ENCODE assay signal across 22 cellular contexts in the genomic region with DNA sequence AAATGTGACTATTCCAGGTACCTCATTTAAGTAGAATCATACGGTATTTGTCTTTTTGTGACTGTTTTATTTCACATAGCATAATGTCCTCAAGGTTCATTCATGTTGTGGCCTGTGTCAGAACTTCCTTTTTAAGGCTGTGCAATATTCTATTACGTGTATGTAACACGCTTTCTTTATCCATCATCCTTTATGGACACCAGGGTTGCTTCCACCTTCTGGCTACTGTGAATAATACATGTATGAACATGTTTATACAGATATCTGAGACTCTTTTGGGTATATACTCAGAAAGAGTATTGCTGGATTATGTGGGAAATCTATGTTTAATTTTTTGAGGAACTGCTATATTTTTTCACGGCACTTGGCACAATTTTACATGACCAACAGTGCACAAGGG. TPM values are rescaled to one million over a fixed set of nuclear protein-coding genes. Genes with fewer than 3 reads are reported as not detected.
DNase-seq lines count a peak whose midpoint lies in the region; ATAC-seq, FAIRE-seq and TF ChIP-seq lines count a peak whose summit lies in the region.
"Had no signal": no experiment of that assay in that cellular context is flagged by ENCODE, and none has a peak within 500 bp of the region (broad histone marks: within the 10 kb centered on the region; RNA-seq: fewer than 3 reads in every experiment).

No MANE protein-coding gene starts in this region.

- no peaks in the 10 kb centered on the region for H3K9me1 ChIP-seq in K562 (ENCODE audit: control insufficient read depth, insufficient read depth, low read length)

- TF ChIP-seq RAD21 in K562 (CRISPR knock-in tag; conservative IDR thresholded peaks at IDR 0.05 in 1 of 2, IDR thresholded peaks at IDR 0.05 in 1 of 2) = no peak

- DNase-seq in activated naive CD4-positive, alpha-beta T cell treated with anti-CD3 and anti-CD28 coated beads, Interleukin-2, amount 50 U/mL, for 72 hours (ENCODE audit: low spot score in 2 of 2) = no peak
- no peak for DNase-seq in activated naive CD4-positive, alpha-beta T cell (lab: John Stamatoyannopoulos, UW)
- peak; percentile 36 for DNase-seq in NAMALWA (ENCODE audit: low spot score)
- DNase-seq in K562 (ENCODE audit: extremely low read depth in 1 of 4, low spot score in 3 of 4) = no peak
- no peak for DNase-seq in nephron progenitor cell
- no peak for DNase-seq in stimulated activated CD4-positive, alpha-beta T cell treated with anti-CD3 and anti-CD28 coated beads, Interleukin-2, amount 100 ng/mL, for 24 hours
- DNase-seq: activated CD4-positive, alpha-beta T cell treated with anti-CD3 and anti-CD28 coated beads for 4 hours; body of pancreas; CD8-positive, alpha-beta memory T cell; DMS79; immature natural killer cell; left ventricle myocardium superior; NCI-H2029; NCI-H526; stimulated activated CD4-positive, alpha-beta T cell treated with anti-CD3 and anti-CD28 coated beads, Interleukin-4, amount 100 ng/mL, for 1 hour; upper lobe of left lung had no signal

- H3K4me2 ChIP-seq in K562 (ENCODE audit: insufficient read depth, low read length) = no peak overlapping the region

- H3K4me3 Mint-ChIP-seq in nephron progenitor cell = no peak overlapping the region
- H3K4me3 Mint-ChIP-seq: activated naive CD4-positive, alpha-beta T cell treated with anti-CD3 and anti-CD28 coated beads, Interleukin-2, amount 50 U/mL, for 24 hours; CD8-positive, alpha-beta memory T cell; immature natural killer cell had no signal

- no peak for FAIRE-seq in K562 (lab: Jason Lieb, UNC)
- FAIRE-seq: colon, GM12892 had no signal

- H3K4me1 ChIP-seq in K562 (replicated peaks in 1 of 2; ENCODE audit: control insufficient read depth in 2 of 2, insufficient read depth in 2 of 2, low read length in 2 of 2) = no peaks in the 10 kb centered on the region
- H3K4me1 ChIP-seq: upper lobe of left lung had no signal

- H2AFZ ChIP-seq in K562 (ENCODE audit: low read depth, low read length) = no peak overlapping the region

- CTCF ChIA-PET in K562 (lab: Yijun Ruan, JAX; ENCODE audit: low intra/inter-chr PET ratio) = no interaction called here

- TF ChIP-seq POLR2A in K562 (conservative IDR thresholded peaks at IDR 0.05) = no peak

- H3K36me3 ChIP-seq in K562 (ENCODE audit: control insufficient read depth, insufficient read depth, low read length) = peaks cover 83% of the 10 kb centered on the region

- H3K4me1 Mint-ChIP-seq in nephron progenitor cell = no peaks in the 10 kb centered on the region
- H3K4me1 Mint-ChIP-seq: immature natural killer cell had no signal

- no peak overlapping the region for H3K4me3 ChIP-seq in K562
- H3K4me3 ChIP-seq: body of pancreas, skin epidermis, upper lobe of left lung had no signal

- in situ Hi-C loops in K562 (cut with MboI) = no loop called here

- TSS peak; percentile 10 for BruUV-seq in K562 (replicated peaks; lab: Mats Ljungman, UMichigan)

- H3K9me3 Mint-ChIP-seq in activated naive CD4-positive, alpha-beta T cell treated with anti-CD3 and anti-CD28 coated beads, Interleukin-2, amount 50 U/mL, for 72 hours = no peaks in the 10 kb centered on the region
- H3K9me3 Mint-ChIP-seq in nephron progenitor cell = no peaks in the 10 kb centered on the region
- H3K9me3 Mint-ChIP-seq: activated naive CD4-positive, alpha-beta T cell treated with anti-CD3 and anti-CD28 coated beads, Interleukin-2, amount 50 U/mL, for 24 hours; CD8-positive, alpha-beta memory T cell; immature natural killer cell had no signal

- intact Hi-C loops in K562 (cut with micrococcal nuclease) = no loop called here

- H3K27me3 ChIP-seq in K562 (ENCODE audit: control insufficient read depth in 2 of 2, insufficient read depth in 2 of 2, low read length in 2 of 2) = no peaks in the 10 kb centered on the region
- H3K27me3 ChIP-seq: body of pancreas, upper lobe of left lung had no signal

- H3K27ac ChIP-seq in K562 (ENCODE audit: extremely low read depth, low read depth, low read length) = no peak overlapping the region
- H3K27ac ChIP-seq: body of pancreas, skin epidermis, upper lobe of left lung had no signal

- no peak overlapping the region for H3K9ac ChIP-seq in K562 (ENCODE audit: insufficient read depth in 1 of 2, low read depth in 2 of 2, low read length in 2 of 2)

- TF ChIP-seq CTCF in K562 (IDR thresholded peaks at IDR 0.05 in 2 of 3, conservative IDR thresholded peaks at IDR 0.05 in 1 of 3; ENCODE audit: insufficient read depth in 2 of 3, low read depth in 1 of 3, low read length in 3 of 3) = no peak
- no peak for TF ChIP-seq CTCF in nephron progenitor cell (IDR thresholded peaks at IDR 0.05)

- 95% methylated on average over 4 of the region's 4 CpGs for WGBS in K562 (ENCODE audit: insufficient coverage, low coverage, missing lambda C conversion rate)

- TF ChIP-seq EP300 in K562 (IDR thresholded peaks at IDR 0.05; ENCODE audit: low read length) = no peak

- H3K27ac Mint-ChIP-seq in activated naive CD4-positive, alpha-beta T cell treated with anti-CD3 and anti-CD28 coated beads, Interleukin-2, amount 50 U/mL, for 72 hours = peak overlapping the region; percentile 23 to 40
- peak overlapping the region; percentile 75 for H3K27ac Mint-ChIP-seq in nephron progenitor cell

- H3K27me3 Mint-ChIP-seq in nephron progenitor cell (ENCODE audit: low read depth, poor library complexity) = no peaks in the 10 kb centered on the region
- H3K27me3 Mint-ChIP-seq: activated naive CD4-positive, alpha-beta T cell treated with anti-CD3 and anti-CD28 coated beads, Interleukin-2, amount 50 U/mL, for 24 hours; CD8-positive, alpha-beta memory T cell had no signal

- POLR2A ChIA-PET in K562 (lab: Yijun Ruan, JAX) = interaction anchor here (1.3 kb wide), 1 partner anchor 11 kb away, joined by 3 read pairs; no protein-coding TSS in a partner anchor

- no peaks in the 10 kb centered on the region for H4K20me1 ChIP-seq in K562 (replicated peaks; ENCODE audit: control insufficient read depth, insufficient read depth, low read length)

- H3K9me3 ChIP-seq in K562 (replicated peaks; ENCODE audit: control insufficient read depth, insufficient read depth, low read depth, low read length) = no peaks in the 10 kb centered on the region
- H3K9me3 ChIP-seq: body of pancreas, upper lobe of left lung had no signal

- peaks cover 0 to 16% of the 10 kb centered on the region in 2 donors for H3K36me3 Mint-ChIP-seq in activated naive CD4-positive, alpha-beta T cell treated with anti-CD3 and anti-CD28 coated beads, Interleukin-2, amount 50 U/mL, for 72 hours
- H3K36me3 Mint-ChIP-seq in nephron progenitor cell (ENCODE audit: low read depth) = peaks cover 57% of the 10 kb centered on the region

- ATAC-seq in activated naive CD4-positive, alpha-beta T cell treated with anti-CD3 and anti-CD28 coated beads, Interleukin-2, amount 50 U/mL, for 72 hours = no peak
- ATAC-seq in K562 (no peak), GM21447 (IDR thresholded peaks at IDR 0.05; ENCODE audit: unreplicated experiment) (no peak)
- ATAC-seq: body of pancreas, left ventricle myocardium superior, Right ventricle myocardium inferior had no signal

- 0 out of 3 replicates have a peak, but pooled peaks cover 5% of the 10 kb centered on the region for H3K79me2 ChIP-seq in K562 (ENCODE audit: control insufficient read depth, insufficient read depth, low read length)

TF ChIP-seq in K562, 482 proteins besides CTCF, POLR2A, EP300 and RAD21 (continues in another document):
- no peak for TF ChIP-seq ZNF24 (IDR thresholded peaks at IDR 0.05)
- TF ChIP-seq RBM17 (IDR thresholded peaks at IDR 0.05; ENCODE audit: borderline replicate concordance, low read depth, low read length) = no peak
- TF ChIP-seq ZNF263 (CRISPR knock-in tag; IDR thresholded peaks at IDR 0.05; ENCODE audit: borderline replicate concordance) = no peak

RNA-seq across cellular contexts. Expression of a gene that starts 28.7 kb away (rescaled TPM):
- total RNA-seq in activated naive CD4-positive, alpha-beta T cell treated with anti-CD3 and anti-CD28 coated beads, Interleukin-2, amount 50 U/mL, for 72 hours = 100 to 1,000 TPM; 255 to 326 TPM
- 42.4 and 101 TPM in 2 replicates for total RNA-seq in K562 (2011; cell fraction: chromatin; rRNA removed; ENCODE audit: low replicate concordance)
- total RNA-seq in K562 (2011; cell fraction: nucleolus; rRNA removed) = 21.6 and 23.8 TPM in 2 replicates
- total RNA-seq in K562 (2011; cell fraction: nucleoplasm; rRNA removed) = 42.6 and 45.0 TPM in 2 replicates
- total RNA-seq in K562 (2014; rRNA removed) (259 and 349 TPM in 2 replicates), K562 (2014; rRNA removed; fragmentation: Illumina TruSeq; extraction: Trizol) (418 and 492 TPM in 2 replicates), K562 (2015; rRNA removed; fragmentation: Illumina TruSeq; extraction: Trizol) (374 and 403 TPM in 2 replicates), K562 (2021) (254 and 259 TPM in 2 replicates)
- polyA plus RNA-seq in K562 (2011; rRNA removed) (169 and 299 TPM in 2 replicates), K562 (2014; fragmentation: Illumina TruSeq; extraction: Trizol) (598 and 753 TPM in 2 replicates), K562 (2014; fragmentation: Nextera tagmentation; extraction: Ambion mirVana) (100 to 1,000 TPM; 373 to 662 TPM), K562 (2014; rRNA removed) (240 and 316 TPM in 2 replicates)
- 28.7 and 70.6 TPM in 2 replicates for polyA plus RNA-seq in K562 (2011; cell fraction: cytosol; rRNA removed)
- polyA plus RNA-seq in K562 (2011; cell fraction: nucleus; rRNA removed) = 9.9 and 15.9 TPM in 2 replicates
- polyA plus RNA-seq in K562 (2012) = 271 and 287 TPM in 2 replicates
- polyA minus RNA-seq in K562 (2011; rRNA and poly(A)+ RNA removed) = 215 and 235 TPM in 2 replicates
- polyA minus RNA-seq in K562 (2011; cell fraction: cytosol; rRNA and poly(A)+ RNA removed) = 129 and 176 TPM in 2 replicates
- 19.4 and 36.3 TPM in 2 replicates for polyA minus RNA-seq in K562 (2011; cell fraction: nucleus; rRNA and poly(A)+ RNA removed)

RNA-seq across cellular contexts. Expression of a gene that starts 35.7 kb away (rescaled TPM):
- total RNA-seq in activated naive CD4-positive, alpha-beta T cell treated with anti-CD3 and anti-CD28 coated beads, Interleukin-2, amount 50 U/mL, for 72 hours = 100 to 1,000 TPM; 154 to 181 TPM
- 57.0 and 199 TPM in 2 replicates for total RNA-seq in K562 (2011; cell fraction: chromatin; rRNA removed; ENCODE audit: low replicate concordance)
- 38.0 and 40.4 TPM in 2 replicates for total RNA-seq in K562 (2011; cell fraction: nucleolus; rRNA removed)
- total RNA-seq in K562 (2011; cell fraction: nucleoplasm; rRNA removed) = 65.7 and 69.3 TPM in 2 replicates
- total RNA-seq in K562 (2014; rRNA removed) = 107 TPM in 2 replicates
- total RNA-seq in K562 (2014; rRNA removed; fragmentation: Illumina TruSeq; extraction: Trizol) = 151 and 161 TPM in 2 replicates
- 147 and 148 TPM in 2 replicates for total RNA-seq in K562 (2015; rRNA removed; fragmentation: Illumina TruSeq; extraction: Trizol)
- 210 and 219 TPM in 2 replicates for total RNA-seq in K562 (2021)
- 126 and 162 TPM in 2 replicates for polyA plus RNA-seq in K562 (2011; rRNA removed)
- 34.0 and 61.3 TPM in 2 replicates for polyA plus RNA-seq in K562 (2011; cell fraction: cytosol; rRNA removed)
- polyA plus RNA-seq in K562 (2011; cell fraction: nucleus; rRNA removed) = 44.0 and 62.3 TPM in 2 replicates
- polyA plus RNA-seq in K562 (2012) = 105 and 133 TPM in 2 replicates
- polyA plus RNA-seq in K562 (2014; fragmentation: Illumina TruSeq; extraction: Trizol) = 219 and 269 TPM in 2 replicates
- 10 to 100 TPM; 63.8 to 75.0 TPM for polyA plus RNA-seq in K562 (2014; fragmentation: Nextera tagmentation; extraction: Ambion mirVana)
- 111 and 132 TPM in 2 replicates for polyA plus RNA-seq in K562 (2014; rRNA removed)
- 195 and 213 TPM in 2 replicates for polyA minus RNA-seq in K562 (2011; rRNA and poly(A)+ RNA removed)
- polyA minus RNA-seq in K562 (2011; cell fraction: cytosol; rRNA and poly(A)+ RNA removed) = 105 and 141 TPM in 2 replicates
- 21.4 and 47.9 TPM in 2 replicates for polyA minus RNA-seq in K562 (2011; cell fraction: nucleus; rRNA and poly(A)+ RNA removed)
